8 cellular contexts compared by ENCODE assay signal in the genomic region with DNA sequence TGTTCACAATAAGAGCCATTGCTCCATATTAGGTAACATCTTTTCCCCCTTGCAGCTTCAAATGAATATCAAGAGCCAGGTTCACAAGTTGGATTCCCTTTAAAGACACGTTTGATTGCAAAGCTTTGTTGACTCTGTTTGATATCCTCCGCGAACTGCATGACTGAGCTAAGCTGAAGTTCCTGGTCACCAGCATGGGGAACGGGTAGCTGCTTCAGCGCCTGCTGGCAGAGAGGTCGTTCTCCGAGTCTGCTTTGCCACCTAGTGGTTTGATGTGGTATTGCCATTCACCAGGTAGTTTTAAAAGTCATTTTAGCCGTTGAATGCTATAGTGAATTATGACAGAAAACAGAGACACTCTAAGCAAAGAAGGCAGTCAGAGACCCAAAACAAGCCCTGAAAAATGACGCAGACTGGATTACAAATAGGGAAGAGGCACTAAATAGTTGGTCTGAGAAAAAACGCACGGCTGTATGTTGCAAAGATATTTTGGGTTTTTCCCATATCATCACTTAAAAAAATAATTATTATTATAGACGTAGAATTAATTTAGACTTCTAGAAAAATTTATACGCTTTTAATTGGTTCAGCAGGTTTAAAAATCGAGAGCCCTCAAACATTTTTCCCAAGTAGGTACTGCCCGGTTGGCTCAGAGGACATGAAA.
DNase-seq lines count a peak whose midpoint lies in the region; ATAC-seq and TF ChIP-seq lines count a peak whose summit lies in the region.

No MANE protein-coding gene starts in this region.

- no peaks in the 10 kb centered on the region for H3K36me3 ChIP-seq in BJ (ENCODE audit: control insufficient read depth, insufficient read depth, low read length)
- H3K36me3 ChIP-seq in right lobe of liver = no peaks in the 10 kb centered on the region

- peaks cover 0 to 6% (median 1%) of the 10 kb centered on the region in 4 donors for H3K4me1 ChIP-seq in right lobe of liver

- DNase-seq in BJ (ENCODE audit: low read depth) (no peak), GM19240 (ENCODE audit: insufficient read length, low spot score) (peak; percentile 54), NCI-H460 (ENCODE audit: extremely low read depth, low read depth) (peak; percentile 83), dermis blood vessel endothelial cell (peak; percentile 77), right lobe of liver (peak; percentile 77 to 79 (median 78))
- DNase-seq in activated CD4-positive, alpha-beta T cell treated with anti-CD3 and anti-CD28 coated beads for 48 hours = peak; percentile 82
- peak; percentile 17 to 56 (median 32) for DNase-seq in stimulated activated CD4-positive, alpha-beta T cell treated with anti-CD3 and anti-CD28 coated beads, TNF-alpha, amount 100 ng/mL, for 4 hours (ENCODE audit: low read depth in 3 of 3)

- TF ChIP-seq CTCF in BJ (IDR thresholded peaks at IDR 0.05; ENCODE audit: insufficient read depth, low read depth, low read length) (peak; percentile 94), right lobe of liver (IDR thresholded peaks at IDR 0.05) (peak; percentile 90 to 94 (median 92))

- POLR2A ChIA-PET in BJ (lab: Charles Lee) = no interaction called here

- no peaks in the 10 kb centered on the region for H3K27me3 ChIP-seq in BJ (ENCODE audit: control insufficient read depth, insufficient read depth, low read length)
- H3K27me3 ChIP-seq in right lobe of liver = no peaks in the 10 kb centered on the region

- CTCF ChIA-PET in BJ (lab: Yijun Ruan, JAX) = interaction anchor here (0.7 to 1.1 kb wide), 13 partner anchors 10 to 496 kb away, joined by 3 to 10 read pairs (median 4); no protein-coding TSS in a partner anchor

- TF ChIP-seq POLR2A in right lobe of liver (IDR thresholded peaks at IDR 0.05) = no peak

- intact Hi-C loops in right lobe of liver (cut with DNase I) = loop anchor here in 1 of 2 donors (10.0 kb wide), 1 partner anchor 493 kb away; no protein-coding TSS in a partner anchor

- H3K4me3 ChIP-seq in BJ (ENCODE audit: low read depth, low read length) = no peak overlapping the region
- no peak overlapping the region for H3K4me3 ChIP-seq in right lobe of liver

- H3K9me3 ChIP-seq in right lobe of liver = no peaks in the 10 kb centered on the region

- no peak overlapping the region for H3K27ac ChIP-seq in right lobe of liver

- 15% methylated on average over 15 of the region's 15 CpGs for WGBS in right lobe of liver (ENCODE audit: insufficient coverage, low coverage, low lambda C conversion rate, missing lambda C conversion rate)

- ATAC-seq in HG03378 (IDR thresholded peaks at IDR 0.05; ENCODE audit: unreplicated experiment) = peak; percentile 91
- ATAC-seq in right lobe of liver = peak; percentile 99 to 100 (median 100)
